Comparison of ENCODE assay signal across 14 cellular contexts in the genomic region with DNA sequence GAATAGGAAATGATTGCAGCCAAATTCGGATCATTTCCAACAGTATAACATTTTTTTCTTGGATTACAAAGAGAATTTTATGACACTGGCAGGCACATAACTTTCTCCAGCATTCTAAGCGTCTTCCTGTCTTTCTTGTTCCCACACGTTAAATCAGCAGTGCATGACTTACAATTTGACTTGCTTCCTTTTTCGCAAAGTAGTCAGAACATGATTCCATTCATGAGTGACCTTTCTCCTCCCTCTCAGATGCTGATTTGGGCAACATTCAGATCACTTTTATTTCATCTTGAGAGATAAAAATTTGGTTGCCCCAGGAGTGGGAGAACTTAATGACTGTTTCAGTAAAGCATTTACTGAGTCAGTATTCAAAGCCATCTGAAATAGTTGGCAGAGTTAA.
DNase-seq lines count a peak whose midpoint lies in the region; ATAC-seq, FAIRE-seq and TF ChIP-seq lines count a peak whose summit lies in the region.
"Had no signal": no experiment of that assay in that cellular context is flagged by ENCODE, and none has a peak within 500 bp of the region (broad histone marks: within the 10 kb centered on the region; RNA-seq: fewer than 3 reads in every experiment).

No MANE protein-coding gene starts in this region.

- ATAC-seq in HG02870 (IDR thresholded peaks at IDR 0.05; ENCODE audit: unreplicated experiment) = peak; percentile 86
- ATAC-seq in GM19328 (IDR thresholded peaks at IDR 0.05; ENCODE audit: unreplicated experiment) = no peak
- ATAC-seq: activated CD8-positive, alpha-beta memory T cell treated with anti-CD3 and anti-CD28 coated beads, Interleukin-2, amount 10 ng/mL, durations not matched to agents 7 days and 5 days had no signal

- DNase-seq in astrocyte (ENCODE audit: low read depth) = peak; percentile 50
- DNase-seq in kidney glomerular epithelial cell (lab: John Stamatoyannopoulos, UW) = peak; percentile 54
- DNase-seq in stimulated activated CD4-positive, alpha-beta T cell treated with anti-CD3 and anti-CD28 coated beads, Interleukin-15, amount 100 ng/mL, for 24 hours = no peak
- DNase-seq in activated CD8-positive, alpha-beta memory T cell treated with anti-CD3 and anti-CD28 coated beads, Interleukin-2, amount 50 U/mL, for 4 hours = no peak
- DNase-seq in NCI-H1694 (lab: John Stamatoyannopoulos, UW) = no peak
- DNase-seq: activated CD8-positive, alpha-beta memory T cell treated with anti-CD3 and anti-CD28 coated beads, Interleukin-2, amount 10 ng/mL, durations not matched to agents 7 days and 5 days; AML-193; glutamatergic neuron; NCI-H446 treated with DMSO at 0.1 percent for 48 hours; stimulated activated naive CD4-positive, alpha-beta T cell had no signal

- H3K36me3 ChIP-seq in DOHH2 (ENCODE audit: control insufficient read depth, low read length) (no peaks in the 10 kb centered on the region), astrocyte (ENCODE audit: insufficient read depth, low read length) (no peaks in the 10 kb centered on the region)

- peak overlapping the region; percentile 37 for H3K4me2 ChIP-seq in DOHH2 (ENCODE audit: low read length)
- no peak overlapping the region for H3K4me2 ChIP-seq in astrocyte (ENCODE audit: low read length)

- H3K79me2 ChIP-seq in DOHH2 (ENCODE audit: control insufficient read depth, low read length) (no peaks in the 10 kb centered on the region), astrocyte (ENCODE audit: insufficient read depth, low read length) (no peaks in the 10 kb centered on the region)

- no peak overlapping the region for H3K4me3 Mint-ChIP-seq in astrocyte (ENCODE audit: unreplicated experiment)
- H3K4me3 Mint-ChIP-seq: activated CD8-positive, alpha-beta memory T cell treated with anti-CD3 and anti-CD28 coated beads, Interleukin-2, amount 10 ng/mL, durations not matched to agents 7 days and 5 days; brain had no signal

- no peaks in the 10 kb centered on the region for H3K27me3 Mint-ChIP-seq in astrocyte (ENCODE audit: low read depth, unreplicated experiment)
- H3K27me3 Mint-ChIP-seq: activated CD8-positive, alpha-beta memory T cell treated with anti-CD3 and anti-CD28 coated beads, Interleukin-2, amount 10 ng/mL, durations not matched to agents 7 days and 5 days had no signal

- no peak overlapping the region for H3K27ac Mint-ChIP-seq in astrocyte (ENCODE audit: unreplicated experiment)
- H3K27ac Mint-ChIP-seq: activated CD8-positive, alpha-beta memory T cell treated with anti-CD3 and anti-CD28 coated beads, Interleukin-2, amount 10 ng/mL, durations not matched to agents 7 days and 5 days had no signal

- no peak overlapping the region for H2AFZ ChIP-seq in astrocyte (ENCODE audit: low read depth, low read length)

- H3K27ac ChIP-seq in DOHH2 (ENCODE audit: low read depth, low read length) = no peak overlapping the region
- no peak overlapping the region for H3K27ac ChIP-seq in astrocyte (ENCODE audit: low read depth, low read length)

- H3K4me1 Mint-ChIP-seq in astrocyte (ENCODE audit: low read depth, unreplicated experiment) = no peaks in the 10 kb centered on the region
- H3K4me1 Mint-ChIP-seq: activated CD8-positive, alpha-beta memory T cell treated with anti-CD3 and anti-CD28 coated beads, Interleukin-2, amount 10 ng/mL, durations not matched to agents 7 days and 5 days had no signal

- no peaks in the 10 kb centered on the region for H3F3A ChIP-seq in DOHH2 (ENCODE audit: control insufficient read depth, insufficient read depth)

- H3K4me3 ChIP-seq in DOHH2 (ENCODE audit: low read length) = no peak overlapping the region
- no peak overlapping the region for H3K4me3 ChIP-seq in astrocyte (ENCODE audit: insufficient read depth, low read depth, low read length)

- no peaks in the 10 kb centered on the region for H3K9me3 Mint-ChIP-seq in astrocyte (ENCODE audit: unreplicated experiment)
- H3K9me3 Mint-ChIP-seq: brain had no signal

- no peak overlapping the region for H3K9ac ChIP-seq in astrocyte (ENCODE audit: low read length)

- H4K20me1 ChIP-seq in DOHH2 (ENCODE audit: control insufficient read depth, insufficient read depth, low read depth, low read length) (no peaks in the 10 kb centered on the region), astrocyte (ENCODE audit: insufficient read depth, low read length) (no peaks in the 10 kb centered on the region)

- H3K9me2 ChIP-seq in DOHH2 (replicated peaks; ENCODE audit: control insufficient read depth, low read length) = no peaks in the 10 kb centered on the region

- H3K36me3 Mint-ChIP-seq in astrocyte (ENCODE audit: low read depth, unreplicated experiment) = no peaks in the 10 kb centered on the region
- H3K36me3 Mint-ChIP-seq: activated CD8-positive, alpha-beta memory T cell treated with anti-CD3 and anti-CD28 coated beads, Interleukin-2, amount 10 ng/mL, durations not matched to agents 7 days and 5 days; brain had no signal

- H3K9me3 ChIP-seq in DOHH2 (ENCODE audit: control insufficient read depth, insufficient read depth, low read length) = no peaks in the 10 kb centered on the region
- no peaks in the 10 kb centered on the region for H3K9me3 ChIP-seq in astrocyte (ENCODE audit: insufficient read depth, low read depth, low read length)

- H3K4me1 ChIP-seq in DOHH2 (ENCODE audit: control insufficient read depth, low read length) = peaks cover 13% of the 10 kb centered on the region
- H3K4me1 ChIP-seq in astrocyte (ENCODE audit: insufficient read depth, low read length) = peaks cover 9% of the 10 kb centered on the region

- no peak for TF ChIP-seq CTCF in DOHH2 (IDR thresholded peaks at IDR 0.05; ENCODE audit: low read depth, low read length, poor library complexity, severe bottlenecking)
- no peak for TF ChIP-seq CTCF in astrocyte (IDR thresholded peaks at IDR 0.05; ENCODE audit: insufficient read depth, low read depth, low read length)

- H3K27me3 ChIP-seq in DOHH2 (ENCODE audit: control insufficient read depth, low read length) (no peaks in the 10 kb centered on the region), astrocyte (ENCODE audit: insufficient read depth, low read length) (no peaks in the 10 kb centered on the region)

- FAIRE-seq in astrocyte (lab: Jason Lieb, UNC) = no peak

Comparison
In these comparisons a context has a peak if more than half of its experiments do, and no peak if none do; other contexts are left out.
1. DNase-seq: peak in astrocyte (single experiment) and kidney glomerular epithelial cell (single experiment); none in stimulated activated CD4-positive, alpha-beta T cell treated with anti-CD3 and anti-CD28 coated beads, Interleukin-15, amount 100 ng/mL, for 24 hours (single experiment), activated CD8-positive, alpha-beta memory T cell treated with anti-CD3 and anti-CD28 coated beads, Interleukin-2, amount 50 U/mL, for 4 hours (single experiment) and NCI-H1694 (single experiment).